ENCODE assay signal across 10 cellular contexts in the genomic region with DNA sequence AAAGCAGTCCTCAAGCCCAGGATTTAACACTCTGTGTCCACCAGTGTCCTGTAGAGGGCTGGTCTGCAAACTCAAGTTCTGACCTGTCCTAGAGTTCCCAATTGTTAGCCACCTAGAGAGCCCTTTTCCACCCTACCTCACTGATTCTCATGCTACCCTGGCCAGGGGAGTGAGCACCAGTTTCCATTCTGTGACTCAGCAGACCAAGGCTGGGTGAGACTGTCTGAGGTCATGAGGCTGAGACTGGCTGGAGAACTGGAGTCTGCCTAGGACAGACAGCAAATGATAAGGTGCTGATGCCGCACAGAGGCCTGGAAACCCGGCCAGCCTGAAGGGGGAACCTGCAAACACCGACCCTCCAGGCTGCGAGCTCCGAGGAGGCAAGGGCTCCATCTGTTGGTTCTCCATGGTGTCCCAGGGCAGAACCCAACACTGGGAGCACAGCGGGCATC. TPM values are rescaled to one million over a fixed set of nuclear protein-coding genes. Genes with fewer than 3 reads are reported as not detected.
DNase-seq lines count a peak whose midpoint lies in the region; ATAC-seq, FAIRE-seq and TF ChIP-seq lines count a peak whose summit lies in the region.
"Had no signal": no experiment of that assay in that cellular context is flagged by ENCODE, and none has a peak within 500 bp of the region (broad histone marks: within the 10 kb centered on the region; RNA-seq: fewer than 3 reads in every experiment).

No MANE protein-coding gene starts in this region.

- ATAC-seq in left ventricle myocardium superior (peak; percentile 35), GM19455 (IDR thresholded peaks at IDR 0.05; ENCODE audit: unreplicated experiment) (no peak), GM21381 (IDR thresholded peaks at IDR 0.05; ENCODE audit: unreplicated experiment) (no peak)

- H4K5ac ChIP-seq in H1 (ENCODE audit: insufficient read length, low read depth, low read length) = no peak overlapping the region

- no peaks in the 10 kb centered on the region for H3K79me2 ChIP-seq in H1 (ENCODE audit: control insufficient read depth in 1 of 2, insufficient read depth in 2 of 2, low read length in 2 of 2)

- no peak for TF ChIP-seq CTCF in right atrium auricular region (IDR thresholded peaks at IDR 0.05)
- peak; percentile 80 to 98 (median 81) for TF ChIP-seq CTCF in H1 (IDR thresholded peaks at IDR 0.05; ENCODE audit: control extremely low read depth in 1 of 3, insufficient read depth in 1 of 3, low read depth in 1 of 3, low read length in 3 of 3)
- peak; percentile 42 for TF ChIP-seq CTCF in type B pancreatic cell (conservative IDR thresholded peaks at IDR 0.05)

- no peaks in the 10 kb centered on the region for H3K36me3 Mint-ChIP-seq in type B pancreatic cell

- no peak overlapping the region; the same call in 1 of the 2 replicates for H3K18ac ChIP-seq in H1 (ENCODE audit: extremely low read depth, low read length)

- H3K4me1 ChIP-seq in right atrium auricular region (no peaks in the 10 kb centered on the region), NT2/D1 (ENCODE audit: insufficient read depth, insufficient read length) (no peaks in the 10 kb centered on the region), H1 (replicated peaks in 1 of 4; ENCODE audit: control insufficient read depth in 3 of 4, insufficient read depth in 4 of 4, low read length in 3 of 4) (peaks cover 0 to 3% (median 1%) of the 10 kb centered on the region in 4 experiments; a peak in 3 of 7 replicates)

- no peak overlapping the region for H3K56ac ChIP-seq in H1 (replicated peaks; ENCODE audit: insufficient read length, low read depth, low read length)

- peaks cover 12% of the 10 kb centered on the region for H3K27me3 Mint-ChIP-seq in type B pancreatic cell

- H3K79me1 ChIP-seq in H1 (ENCODE audit: low read depth, low read length) = no peaks in the 10 kb centered on the region

- H3K4me3 ChIP-seq in right atrium auricular region (no peak overlapping the region), NT2/D1 (ENCODE audit: insufficient read length, low read depth) (no peak overlapping the region), H1 (ENCODE audit: extremely low read depth in 1 of 4, insufficient read depth in 2 of 4, low read depth in 3 of 4, low read length in 4 of 4) (no peak overlapping the region)

- WGBS in H1 (ENCODE audit: extremely low coverage in 1 of 2, insufficient coverage in 1 of 2, insufficient read length in 1 of 2, insufficient replicate concordance in 2 of 2, low coverage in 1 of 2, low lambda C conversion rate in 2 of 2, missing lambda C conversion rate in 1 of 2), 2 experiments = 51% methylated on average over 6 of the region's 6 CpGs; no CpG with 5 or more reads in 1 of the 2 experiments

- no peak overlapping the region for H2BK5ac ChIP-seq in H1 (ENCODE audit: low read depth, low read length)

- no peak for TF ChIP-seq EP300 in H1 (IDR thresholded peaks at IDR 0.05; ENCODE audit: borderline replicate concordance in 1 of 2, low read depth in 2 of 2, low read length in 2 of 2)

- no peaks in the 10 kb centered on the region for H4K20me1 ChIP-seq in H1 (replicated peaks in 1 of 2; ENCODE audit: control insufficient read depth in 1 of 2, insufficient read depth in 2 of 2, low read length in 2 of 2)

- H3K9me3 ChIP-seq in right atrium auricular region = no peaks in the 10 kb centered on the region
- peaks cover 5% of the 10 kb centered on the region; the same call in 1 of the 2 replicates for H3K9me3 ChIP-seq in NT2/D1 (ENCODE audit: insufficient read depth, low read length)
- no peaks in the 10 kb centered on the region for H3K9me3 ChIP-seq in H1 (ENCODE audit: insufficient read depth in 2 of 2, low read depth in 1 of 2, low read length in 1 of 2)

- no peak overlapping the region for H3K27ac Mint-ChIP-seq in type B pancreatic cell

- H2BK20ac ChIP-seq in H1 (ENCODE audit: low read length) = no peak overlapping the region

- POLR2A ChIA-PET in H1 (lab: Charles Lee; ENCODE audit: partially characterized antibody) = interaction anchor here (1.5 kb wide), 1 partner anchor 11 kb away, joined by 4 read pairs; no protein-coding TSS in a partner anchor

- H3K4me3 Mint-ChIP-seq in type B pancreatic cell = no peak overlapping the region

- H2BK12ac ChIP-seq in H1 (ENCODE audit: low read depth, low read length) = no peak overlapping the region

- peaks cover 14% of the 10 kb centered on the region for H3K4me1 Mint-ChIP-seq in type B pancreatic cell (ENCODE audit: unreplicated experiment)

- intact Hi-C loops in left ventricle myocardium superior (cut with micrococcal nuclease) = no loop called here

- H3K14ac ChIP-seq in H1 (ENCODE audit: insufficient read length) = no peak overlapping the region

- H4K91ac ChIP-seq in H1 (replicated peaks; ENCODE audit: insufficient read length, low read length) = no peak overlapping the region

- H3K9me3 Mint-ChIP-seq in type B pancreatic cell = no peaks in the 10 kb centered on the region

- no peak overlapping the region for H3K23ac ChIP-seq in H1 (ENCODE audit: insufficient read length)

- FAIRE-seq in H1 (lab: Jason Lieb, UNC) = peak; percentile 77

- no peak for DNase-seq in left ventricle myocardium superior
- DNase-seq in right atrium auricular region (ENCODE audit: low spot score) = no peak
- peak; percentile 63 for DNase-seq in NT2/D1 (ENCODE audit: low read depth, low spot score)
- peak; percentile 36 to 72 for DNase-seq in H1 (ENCODE audit: low read depth in 1 of 2, low spot score in 2 of 2)
- no peak for DNase-seq in type B pancreatic cell (ENCODE audit: extremely low spot score, unreplicated experiment)
- DNase-seq in NCI-H774 (lab: John Stamatoyannopoulos, UW) = no peak
- DNase-seq: activated CD8-positive, alpha-beta memory T cell treated with anti-CD3 and anti-CD28 coated beads, Interleukin-2, amount 50 U/mL, for 48 hours had no signal

- H3K4ac ChIP-seq in H1 (replicated peaks; ENCODE audit: insufficient read length, low read depth, low read length) = no peak overlapping the region

- TF ChIP-seq RAD21 in H1 (IDR thresholded peaks at IDR 0.05 in 1 of 2, conservative IDR thresholded peaks at IDR 0.05 in 1 of 2; ENCODE audit: low read depth in 2 of 2, low read length in 2 of 2) = peak; percentile 78 to 87

- H3K4me2 ChIP-seq in H1 (ENCODE audit: insufficient read depth in 1 of 2, low read depth in 2 of 2, low read length in 2 of 2) = peak overlapping the region in 1 of 2 experiments; percentile 17; a peak in 1 of 4 replicates

- no peaks in the 10 kb centered on the region for H3K36me3 ChIP-seq in right atrium auricular region
- no peaks in the 10 kb centered on the region for H3K36me3 ChIP-seq in NT2/D1 (ENCODE audit: insufficient read depth, insufficient read length, low read length)
- H3K36me3 ChIP-seq in H1 (ENCODE audit: control insufficient read depth in 2 of 4, insufficient read depth in 4 of 4, low read length in 3 of 4) = no peaks in the 10 kb centered on the region

- TF ChIP-seq POLR2A in H1 (IDR thresholded peaks at IDR 0.05; ENCODE audit: control extremely low read depth in 1 of 2, low read depth in 2 of 2, low read length in 2 of 2) = no peak

- H2BK15ac ChIP-seq in H1 (ENCODE audit: low read length) = 0 out of 2 replicates have a peak overlapping the region, but pooled peaks have one; percentile 3

- H2AFZ ChIP-seq in H1 (ENCODE audit: low read length) = peak overlapping the region; percentile 54; the same call in 1 of the 2 replicates

- CTCF ChIA-PET in H1 (lab: Charles Lee; ENCODE audit: partially characterized antibody) = interaction anchor here (0.6 to 5.8 kb wide), 27 partner anchors 8 to 348 kb away, joined by 3 to 50 read pairs (median 4); a partner anchor contains a TSS

- H3K9ac ChIP-seq in NT2/D1 (ENCODE audit: insufficient read length, low read depth) = no peak overlapping the region
- no peak overlapping the region for H3K9ac ChIP-seq in H1 (replicated peaks in 1 of 4; ENCODE audit: extremely low read depth in 1 of 4, low read depth in 3 of 4, low read length in 3 of 4)

- no peak overlapping the region for H4K8ac ChIP-seq in H1 (ENCODE audit: extremely low read depth, insufficient read depth, low read length)

- no peaks in the 10 kb centered on the region for H3K27me3 ChIP-seq in right atrium auricular region
- no peaks in the 10 kb centered on the region for H3K27me3 ChIP-seq in NT2/D1 (ENCODE audit: insufficient read depth, insufficient read length)
- no peaks in the 10 kb centered on the region; a peak in 1 of 7 replicates for H3K27me3 ChIP-seq in H1 (replicated peaks in 1 of 4; ENCODE audit: control insufficient read depth in 3 of 4, extremely low read depth in 1 of 4, insufficient read depth in 3 of 4, low read length in 3 of 4)

- H3K23me2 ChIP-seq in H1 (ENCODE audit: low read depth, low read length) = no peaks in the 10 kb centered on the region

- H3K27ac ChIP-seq in right atrium auricular region (no peak overlapping the region), H1 (ENCODE audit: low read depth, low read length) (no peak overlapping the region)

- H2BK120ac ChIP-seq in H1 (replicated peaks; ENCODE audit: low read depth, low read length) = no peak overlapping the region

- no peak overlapping the region for H2AK5ac ChIP-seq in H1 (ENCODE audit: low read depth, low read length)

TF ChIP-seq in H1, 55 proteins besides CTCF, POLR2A, EP300 and RAD21 (continues in another document):
- TF ChIP-seq SP4 (IDR thresholded peaks at IDR 0.05; ENCODE audit: low read length) (no peak), GABPA (IDR thresholded peaks at IDR 0.05; ENCODE audit: borderline replicate concordance, insufficient read depth, low read length) (peak; percentile 31; the same call in 1 of the 2 replicates), SIRT6 (IDR thresholded peaks at IDR 0.05; ENCODE audit: low read length) (no peak), SP1 (IDR thresholded peaks at IDR 0.05; ENCODE audit: low read depth, low read length) (no peak), RNF2 (IDR thresholded peaks at IDR 0.05; ENCODE audit: borderline replicate concordance, low read depth, low read length, missing control alignments, poor library complexity, severe bottlenecking) (no peak), CREB1 (IDR thresholded peaks at IDR 0.05) (peak; percentile 7; the same call in 1 of the 2 replicates), BACH1 (IDR thresholded peaks at IDR 0.05; ENCODE audit: low read length) (no peak), EZH2 (IDR thresholded peaks at IDR 0.05; ENCODE audit: low read depth, low read length, severe bottlenecking) (no peak)

RNA-seq across cellular contexts. Expression of a gene that starts 13.7 kb away (rescaled TPM):
- total RNA-seq in left ventricle myocardium superior = not detected
- under 1 TPM; 0.20 to 0.22 TPM for total RNA-seq in right atrium auricular region
- 0.21 and 0.22 TPM in 2 replicates for total RNA-seq in H1 (2021; fragmentation: NEBNext Ultra II Directional; extraction: Animal tissue kit (Norgen Biotek cat#: 25700))
- 0.15 and 0.17 TPM in 2 replicates for polyA plus RNA-seq in H1 (2011; rRNA removed)
- 0.06 TPM for polyA plus RNA-seq in H1 (2011; cell fraction: cytosol; rRNA removed)
- polyA plus RNA-seq in H1 (2011; cell fraction: nucleus; rRNA removed) = 0.31 TPM
- 0.08 to 0.11 TPM (median 0.10 TPM) in 3 of 4 replicates, not detected in the other for polyA plus RNA-seq in H1 (2012, experiment 1 of 2)
- polyA plus RNA-seq in H1 (2012, experiment 2 of 2) = 0.08 TPM
- polyA plus RNA-seq in H1 (2013, experiment 1 of 2) = 0.18 TPM
- 0.18 TPM for polyA plus RNA-seq in H1 (2013, experiment 2 of 2)
- not detected in 2 replicates for polyA minus RNA-seq in H1 (2011; rRNA and poly(A)+ RNA removed)
- not detected for polyA minus RNA-seq in H1 (2011; cell fraction: cytosol; rRNA and poly(A)+ RNA removed)
- not detected for polyA minus RNA-seq in H1 (2011; cell fraction: nucleus; rRNA and poly(A)+ RNA removed)
- total RNA-seq in type B pancreatic cell (ENCODE audit: low replicate concordance) = 0.17 and 2.1 TPM in 2 replicates
- total RNA-seq: lung microvascular endothelial cell had no signal

Comparison
In these comparisons a context has a peak if more than half of its experiments do, and no peak if none do; other contexts are left out.
1. DNase-seq: peak in NT2/D1 (single experiment) and H1 (2 of 2); none in left ventricle myocardium superior (single experiment), right atrium auricular region (single experiment), type B pancreatic cell (single experiment) and NCI-H774 (single experiment).
2. CTCF ChIP-seq: peak in H1 (3 of 3) and type B pancreatic cell (single experiment); none in right atrium auricular region (0 of 2).